ENCODE assay signal across 1 cellular context in the genomic region with DNA sequence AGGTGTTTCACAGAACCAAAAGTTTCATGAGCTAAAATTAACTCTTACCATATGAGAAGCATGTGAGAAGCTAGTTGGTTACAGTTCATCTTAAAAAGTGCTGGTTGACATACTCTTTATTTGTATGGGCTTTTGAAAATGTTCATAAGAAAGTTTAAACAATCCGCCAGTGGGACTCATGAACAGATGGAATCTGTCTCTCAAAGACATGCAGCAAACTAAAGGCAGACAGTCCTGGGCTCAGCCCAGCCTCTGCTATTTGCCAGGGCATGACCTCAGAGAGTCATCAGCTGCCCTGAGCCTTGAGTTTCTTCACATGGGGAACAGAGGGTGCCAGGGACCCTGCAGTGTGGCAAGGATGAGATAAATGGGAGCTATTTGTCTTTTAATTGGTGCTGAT.
TF ChIP-seq lines count a peak whose summit lies in the region.

No MANE protein-coding gene starts in this region.

TF ChIP-seq in GM12878, 131 proteins besides CTCF, POLR2A, EP300 and RAD21:
- TF ChIP-seq NR2F1 (conservative IDR thresholded peaks at IDR 0.05), result 0 out of 2 replicates have a peak, but pooled peaks have one; percentile 9
- no peak for TF ChIP-seq EED (IDR thresholded peaks at IDR 0.05; ENCODE audit: low read depth)
TF ChIP-seq in GM12878: peak in this region for 1.
